Comparison of ENCODE assay signal across 9 cellular contexts in the genomic region with DNA sequence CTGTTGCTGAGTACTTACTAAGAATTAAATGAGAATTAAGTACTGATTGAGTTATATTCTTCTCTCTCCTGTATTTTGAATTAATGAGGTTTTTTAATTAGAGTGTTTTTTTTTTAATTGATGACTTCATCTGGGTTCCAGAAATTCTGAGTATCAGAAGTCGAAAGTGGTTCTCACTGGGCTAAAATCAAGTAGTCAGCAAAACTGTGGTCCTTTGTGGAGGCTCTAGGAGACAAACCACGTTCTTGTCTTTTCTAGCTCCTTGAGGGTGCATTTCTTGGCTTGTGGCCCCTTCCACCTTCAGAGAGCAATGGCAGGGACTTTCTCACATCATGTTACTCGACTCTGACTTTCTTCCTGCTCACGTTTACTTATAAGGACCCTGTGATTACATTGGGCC.
"Had no signal": no experiment of that assay in that cellular context is flagged by ENCODE, and none has a peak within 500 bp of the region (broad histone marks: within the 10 kb centered on the region; RNA-seq: fewer than 3 reads in every experiment).

No MANE protein-coding gene starts in this region.

- H3K4me3 Mint-ChIP-seq: HFFc6, IgD-negative memory B cell had no signal

- H3K9me3 ChIP-seq: HAP-1 had no signal

- H3K4me3 ChIP-seq: GM23248, HAP-1 had no signal

- H3K27me3 Mint-ChIP-seq: IgD-negative memory B cell had no signal

- ATAC-seq: HCT116 had no signal

- DNase-seq: GM23248, GOT3, H7, HFFc6, KG1 had no signal

- H3K27ac Mint-ChIP-seq: HFFc6, IgD-negative memory B cell had no signal

- H3K4me1 ChIP-seq: HAP-1 had no signal

- H3K9ac ChIP-seq: GM23248 had no signal

- H3K27ac ChIP-seq: GM23248, HL-60 had no signal

- H2AFZ ChIP-seq: GM23248 had no signal

- H3K36me3 Mint-ChIP-seq: IgD-negative memory B cell had no signal
